Comparison of ENCODE assay signal across 10 cellular contexts in the genomic region with DNA sequence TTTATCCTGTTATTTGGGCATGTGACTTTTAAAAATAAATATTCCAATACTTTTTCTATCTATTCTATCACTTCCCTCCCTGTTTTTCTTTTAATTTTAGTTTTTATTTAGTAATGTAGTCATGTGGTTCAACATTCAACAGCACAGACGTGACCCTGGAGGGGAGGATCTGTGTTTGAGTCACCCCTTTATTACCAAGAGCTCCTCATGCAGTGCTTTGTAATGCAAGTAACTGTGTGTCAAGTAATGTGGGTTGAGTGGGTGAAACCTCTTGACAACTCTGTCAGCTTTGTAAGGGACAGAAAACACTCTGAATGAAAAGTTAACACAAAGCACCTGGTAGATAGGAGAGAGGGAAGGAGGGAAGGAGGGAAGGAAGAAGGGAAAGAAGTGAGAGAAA.
DNase-seq lines count a peak whose midpoint lies in the region; ATAC-seq and TF ChIP-seq lines count a peak whose summit lies in the region.
"Had no signal": no experiment of that assay in that cellular context is flagged by ENCODE, and none has a peak within 500 bp of the region (broad histone marks: within the 10 kb centered on the region; RNA-seq: fewer than 3 reads in every experiment).

No MANE protein-coding gene starts in this region.

- H3K9me3 Mint-ChIP-seq in CD8-positive, alpha-beta T cell: no peaks in the 10 kb centered on the region
- H3K9me3 Mint-ChIP-seq in T-cell: no peaks in the 10 kb centered on the region
- peaks cover 0 to 2% (median 0%) of the 10 kb centered on the region in 8 donors for H3K9me3 Mint-ChIP-seq in CD4-positive, alpha-beta memory T cell

- H3K4me3 Mint-ChIP-seq in CD8-positive, alpha-beta T cell: no peak overlapping the region
- H3K4me3 Mint-ChIP-seq in T-cell: no peak overlapping the region
- H3K4me3 Mint-ChIP-seq in CD4-positive, alpha-beta memory T cell: no peak overlapping the region

- WGBS in suprapubic skin: 74% methylated on average over 1 of the region's 1 CpG

- H3K36me3 ChIP-seq in CD8-positive, alpha-beta T cell (ENCODE audit: insufficient read depth, low read length): no peaks in the 10 kb centered on the region
- no peaks in the 10 kb centered on the region for H3K36me3 ChIP-seq in CD4-positive, alpha-beta memory T cell (ENCODE audit: insufficient read depth, low read length)
- no peaks in the 10 kb centered on the region for H3K36me3 ChIP-seq in suprapubic skin
- H3K36me3 ChIP-seq: gastroesophageal sphincter had no signal

- H3K27ac ChIP-seq in CD8-positive, alpha-beta T cell (ENCODE audit: low read depth, low read length): no peak overlapping the region
- no peak overlapping the region for H3K27ac ChIP-seq in CD4-positive, alpha-beta memory T cell (ENCODE audit: low read depth, low read length)
- H3K27ac ChIP-seq in suprapubic skin: no peak overlapping the region
- H3K27ac ChIP-seq: gastroesophageal sphincter had no signal

- H3K4me1 Mint-ChIP-seq in CD8-positive, alpha-beta T cell (ENCODE audit: low read depth): no peaks in the 10 kb centered on the region
- peaks cover 0 to 35% (median 8%) of the 10 kb centered on the region in 3 donors for H3K4me1 Mint-ChIP-seq in T-cell
- H3K4me1 Mint-ChIP-seq in CD4-positive, alpha-beta memory T cell: peaks cover 2 to 58% (median 32%) of the 10 kb centered on the region in 4 donors

- POLR2A ChIA-PET in CD8-positive, alpha-beta T cell (lab: Charles Lee): no interaction called here
- POLR2A ChIA-PET in T-cell (lab: Charles Lee): no interaction called here
- POLR2A ChIA-PET in CD4-positive, alpha-beta memory T cell (lab: Charles Lee; ENCODE audit: partially characterized antibody): interaction anchor here (1.2 kb wide), 1 partner anchor 101 kb away, joined by 4 read pairs; a partner anchor contains a TSS

- CTCF ChIA-PET in CD8-positive, alpha-beta T cell (lab: Charles Lee): interaction anchor here (0.8 to 3.8 kb wide), 5 partner anchors 8 to 225 kb away, joined by 3 to 30 read pairs (median 3); no protein-coding TSS in a partner anchor
- CTCF ChIA-PET in T-cell (lab: Charles Lee): interaction anchor here (0.9 to 4.4 kb wide), 7 partner anchors 9 to 349 kb away, joined by 3 to 28 read pairs (median 5); a partner anchor contains a TSS
- CTCF ChIA-PET in CD4-positive, alpha-beta memory T cell (lab: Charles Lee; ENCODE audit: partially characterized antibody): interaction anchor here (0.5 to 4.4 kb wide), 21 partner anchors 8 to 1499 kb away, joined by 3 to 112 read pairs (median 5); a partner anchor contains a TSS

- TF ChIP-seq POLR2A in suprapubic skin (IDR thresholded peaks at IDR 0.05): no peak

- TF ChIP-seq CTCF in fibroblast of pulmonary artery (IDR thresholded peaks at IDR 0.05; ENCODE audit: low read length, missing control alignments) (no peak), suprapubic skin (IDR thresholded peaks at IDR 0.05) (no peak)
- TF ChIP-seq CTCF in CD8-positive, alpha-beta T cell (IDR thresholded peaks at IDR 0.05): no peak

- TF ChIP-seq EP300 in suprapubic skin (IDR thresholded peaks at IDR 0.05): no peak

- H3K27me3 Mint-ChIP-seq in CD8-positive, alpha-beta T cell (ENCODE audit: low read depth): no peaks in the 10 kb centered on the region
- H3K27me3 Mint-ChIP-seq in T-cell: no peaks in the 10 kb centered on the region
- no peaks in the 10 kb centered on the region for H3K27me3 Mint-ChIP-seq in CD4-positive, alpha-beta memory T cell

- peak; percentile 52 for ATAC-seq in GM21390 (IDR thresholded peaks at IDR 0.05; ENCODE audit: unreplicated experiment)
- no peak for ATAC-seq in CD8-positive, alpha-beta T cell
- no peak for ATAC-seq in T-cell (replicated peaks in 1 of 4)
- ATAC-seq: gastroesophageal sphincter had no signal

- intact Hi-C loops in CD8-positive, alpha-beta T cell (cut with DNase I, micrococcal nuclease): loop anchor here (5.0 to 10.0 kb wide), 2 partner anchors 98 to 755 kb away; a partner anchor contains a TSS
- intact Hi-C loops in CD4-positive, alpha-beta memory T cell (cut with micrococcal nuclease): loop anchor here (5.0 to 10.0 kb wide), 2 partner anchors 75 to 1498 kb away; no protein-coding TSS in a partner anchor

- no peaks in the 10 kb centered on the region for H3K9me3 ChIP-seq in CD8-positive, alpha-beta T cell (ENCODE audit: low read length)
- no peaks in the 10 kb centered on the region for H3K9me3 ChIP-seq in CD4-positive, alpha-beta memory T cell (ENCODE audit: control insufficient read depth in 1 of 2, low read length in 2 of 2)
- H3K9me3 ChIP-seq in suprapubic skin: no peaks in the 10 kb centered on the region
- H3K9me3 ChIP-seq: gastroesophageal sphincter had no signal

- H3K36me3 Mint-ChIP-seq in CD8-positive, alpha-beta T cell: no peaks in the 10 kb centered on the region
- no peaks in the 10 kb centered on the region for H3K36me3 Mint-ChIP-seq in T-cell
- H3K36me3 Mint-ChIP-seq in CD4-positive, alpha-beta memory T cell: no peaks in the 10 kb centered on the region

- DNase-seq in ELR (ENCODE audit: low read depth) (peak; percentile 91), M059J (ENCODE audit: low read depth) (peak; percentile 72), fibroblast of pulmonary artery (ENCODE audit: low read depth) (peak; percentile 50), T-cell (no peak), suprapubic skin (ENCODE audit: low spot score in 2 of 2) (no peak)
- DNase-seq in CD8-positive, alpha-beta T cell: no peak
- no peak for DNase-seq in CD4-positive, alpha-beta memory T cell
- DNase-seq: GF-D8 had no signal

- no peaks in the 10 kb centered on the region for H3K27me3 ChIP-seq in CD8-positive, alpha-beta T cell (ENCODE audit: insufficient read depth, low read length)
- no peaks in the 10 kb centered on the region for H3K27me3 ChIP-seq in CD4-positive, alpha-beta memory T cell (ENCODE audit: insufficient read depth, low read length)
- no peaks in the 10 kb centered on the region for H3K27me3 ChIP-seq in suprapubic skin
- H3K27me3 ChIP-seq: gastroesophageal sphincter had no signal

- H3K4me1 ChIP-seq in CD8-positive, alpha-beta T cell (ENCODE audit: insufficient read depth, low read length): no peaks in the 10 kb centered on the region
- H3K4me1 ChIP-seq in CD4-positive, alpha-beta memory T cell (ENCODE audit: insufficient read depth, low read length): peaks cover 21% of the 10 kb centered on the region
- peaks cover 17% of the 10 kb centered on the region for H3K4me1 ChIP-seq in suprapubic skin

- no peak overlapping the region for H3K27ac Mint-ChIP-seq in CD8-positive, alpha-beta T cell
- peak overlapping the region in 1 of 2 donors; percentile 68 for H3K27ac Mint-ChIP-seq in T-cell
- peak overlapping the region in 3 of 7 donors; percentile 59 to 66 (median 59) for H3K27ac Mint-ChIP-seq in CD4-positive, alpha-beta memory T cell

- H3K4me3 ChIP-seq in fibroblast of pulmonary artery (replicated peaks; ENCODE audit: low read depth, low read length): no peak overlapping the region
- no peak overlapping the region for H3K4me3 ChIP-seq in CD8-positive, alpha-beta T cell (ENCODE audit: low read depth, low read length)
- no peak overlapping the region for H3K4me3 ChIP-seq in CD4-positive, alpha-beta memory T cell (ENCODE audit: low read length in 2 of 2)
- H3K4me3 ChIP-seq in suprapubic skin: no peak overlapping the region
- H3K4me3 ChIP-seq: gastroesophageal sphincter had no signal

Comparison
In these comparisons a context has a peak if more than half of its experiments do, and no peak if none do; other contexts are left out.
1. DNase-seq: peak in ELR (single experiment), M059J (single experiment) and fibroblast of pulmonary artery (single experiment); none in CD8-positive, alpha-beta T cell (0 of 7), T-cell (0 of 34), CD4-positive, alpha-beta memory T cell (0 of 5) and suprapubic skin (0 of 2).